19 cellular contexts compared by ENCODE assay signal in the genomic region with DNA sequence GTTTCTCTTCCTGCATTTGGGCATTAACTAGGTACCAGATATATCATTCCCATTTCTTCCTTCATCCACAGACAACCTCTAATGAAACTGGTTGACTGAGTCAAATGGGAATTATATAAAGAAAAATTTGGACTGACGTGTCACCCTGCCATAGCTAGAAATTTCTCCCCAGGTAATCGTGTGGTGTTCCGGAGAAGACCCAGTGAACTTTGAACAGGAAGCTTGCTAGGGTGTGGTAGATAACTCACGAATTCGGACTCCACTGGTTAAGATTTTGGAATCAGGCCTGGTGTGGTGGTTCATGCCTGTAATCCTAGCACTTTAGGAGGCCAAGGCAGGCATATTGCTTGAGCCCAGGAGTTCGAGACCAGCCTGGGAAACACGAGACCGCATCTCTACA.
DNase-seq lines count a peak whose midpoint lies in the region; ATAC-seq, FAIRE-seq and TF ChIP-seq lines count a peak whose summit lies in the region.
"Had no signal": no experiment of that assay in that cellular context is flagged by ENCODE, and none has a peak within 500 bp of the region (broad histone marks: within the 10 kb centered on the region; RNA-seq: fewer than 3 reads in every experiment).

No MANE protein-coding gene starts in this region.

- no peaks in the 10 kb centered on the region for H3K9me3 Mint-ChIP-seq in astrocyte (ENCODE audit: unreplicated experiment)
- H3K9me3 Mint-ChIP-seq: CD14-positive monocyte; CD8-positive, alpha-beta T cell; H9 had no signal

- in situ Hi-C loops in IMR-90 (cut with MboI; ENCODE audit: low sequenced_read_pairs): no loop called here

- no peak overlapping the region for H3K23ac ChIP-seq in IMR-90 (ENCODE audit: low read depth, low read length)

- peaks cover 55 to 88% of the 10 kb centered on the region in 2 experiments for H3K79me1 ChIP-seq in IMR-90 (ENCODE audit: low read depth in 1 of 2, low read length in 2 of 2)

- H3K9me1 ChIP-seq in IMR-90 (ENCODE audit: insufficient read depth, low read length): peaks cover 49% of the 10 kb centered on the region

- ATAC-seq in IMR-90 (ENCODE audit: low read depth) (no peak), mucosa of descending colon (peak; percentile 65)
- ATAC-seq: CD8-positive, alpha-beta T cell had no signal

- no peak for TF ChIP-seq RAD21 in IMR-90 (IDR thresholded peaks at IDR 0.05; ENCODE audit: low read length)

- CTCF ChIA-PET in IMR-90 (lab: Yijun Ruan, JAX): interaction anchor here (1.1 kb wide), 1 partner anchor 10 kb away, joined by 3 read pairs; no protein-coding TSS in a partner anchor

- H3K36me3 Mint-ChIP-seq in astrocyte (ENCODE audit: low read depth, unreplicated experiment): peaks cover 23% of the 10 kb centered on the region
- H3K36me3 Mint-ChIP-seq: CD8-positive, alpha-beta T cell had no signal

- no peak overlapping the region for H2BK15ac ChIP-seq in IMR-90 (ENCODE audit: low read depth, low read length)

- H3K4ac ChIP-seq in IMR-90 (ENCODE audit: low read depth, low read length): no peak overlapping the region

- peaks cover 62% of the 10 kb centered on the region for H3K36me3 ChIP-seq in IMR-90 (ENCODE audit: control insufficient read depth, insufficient read depth, low read length)
- H3K36me3 ChIP-seq in astrocyte (ENCODE audit: insufficient read depth, low read length): peaks cover 91% of the 10 kb centered on the region
- H3K36me3 ChIP-seq in mucosa of descending colon (ENCODE audit: low read depth): no peaks in the 10 kb centered on the region
- H3K36me3 ChIP-seq in small intestine (ENCODE audit: control insufficient read depth in 2 of 2, insufficient read depth in 2 of 2, low read length in 2 of 2): peaks cover 0 to 2% of the 10 kb centered on the region in 2 donors

- no peak overlapping the region for H4K8ac ChIP-seq in IMR-90 (ENCODE audit: low read depth in 2 of 2, low read length in 2 of 2)

- H3K4me3 ChIP-seq in IMR-90 (ENCODE audit: insufficient read depth, low read depth, low read length) (no peak overlapping the region), astrocyte (ENCODE audit: insufficient read depth, low read depth, low read length) (no peak overlapping the region), mucosa of descending colon (no peak overlapping the region), small intestine (ENCODE audit: low read depth in 1 of 2, low read length in 2 of 2) (no peak overlapping the region)

- H3K79me2 ChIP-seq in astrocyte (ENCODE audit: insufficient read depth, low read length): peaks cover 80% of the 10 kb centered on the region

- no peak overlapping the region for H3K14ac ChIP-seq in IMR-90 (replicated peaks; ENCODE audit: low read depth, low read length)

- H2AFZ ChIP-seq in IMR-90 (replicated peaks; ENCODE audit: low read length, poor library complexity) (no peak overlapping the region), astrocyte (ENCODE audit: low read depth, low read length) (no peak overlapping the region)

- dilution Hi-C loops in IMR-90 (cut with HindIII; ENCODE audit: low sequenced_read_pairs, unreplicated experiment): no loop called here

- FAIRE-seq in astrocyte (lab: Jason Lieb, UNC) (no peak), small intestine (lab: Jason Lieb, UNC) (no peak)
- FAIRE-seq: D721Med, G401.6, GM12891, HTR-8/SVneo had no signal

- no peaks in the 10 kb centered on the region for H3K27me3 Mint-ChIP-seq in astrocyte (ENCODE audit: low read depth, unreplicated experiment)

- H3K27ac Mint-ChIP-seq in astrocyte (ENCODE audit: unreplicated experiment): no peak overlapping the region
- H3K27ac Mint-ChIP-seq: CD8-positive, alpha-beta T cell; H9 had no signal

- H4K20me1 ChIP-seq in IMR-90 (ENCODE audit: insufficient read depth, low read length) (peaks cover 87% of the 10 kb centered on the region), astrocyte (ENCODE audit: insufficient read depth, low read length) (peaks cover 73% of the 10 kb centered on the region)

- whole genome bisulfite sequencing in IMR-90 (ENCODE audit: extremely low coverage in 2 of 2, insufficient read length in 1 of 2), 2 experiments: 100% methylated on average over 2 of the region's 8 CpGs; no CpG with 5 or more reads in 1 of the 2 experiments
- WGBS in small intestine, 3 donors: 53 to 77% (median 69%) methylated on average over 8 of the region's 8 CpGs

- H3K9me3 ChIP-seq in IMR-90 (ENCODE audit: control insufficient read depth, insufficient read depth, low read length): no peaks in the 10 kb centered on the region
- H3K9me3 ChIP-seq in astrocyte (ENCODE audit: insufficient read depth, low read depth, low read length): no peaks in the 10 kb centered on the region
- H3K9me3 ChIP-seq in mucosa of descending colon: no peaks in the 10 kb centered on the region
- H3K9me3 ChIP-seq in small intestine (ENCODE audit: control insufficient read depth, low read depth): no peaks in the 10 kb centered on the region

- H4K91ac ChIP-seq in IMR-90 (ENCODE audit: insufficient read depth, low read depth, low read length): no peak overlapping the region

- TF ChIP-seq CTCF in IMR-90 (conservative IDR thresholded peaks at IDR 0.05; ENCODE audit: low read depth, low read length): no peak
- TF ChIP-seq CTCF in astrocyte (IDR thresholded peaks at IDR 0.05; ENCODE audit: insufficient read depth, low read depth, low read length): no peak
- no peak for TF ChIP-seq CTCF in mucosa of descending colon (IDR thresholded peaks at IDR 0.05)

- no peak overlapping the region for H3K56ac ChIP-seq in IMR-90 (ENCODE audit: extremely low read depth, insufficient read depth, low read length)

- TF ChIP-seq POLR2A in IMR-90 (IDR thresholded peaks at IDR 0.05; ENCODE audit: low read depth, low read length) (no peak), erythroblast (IDR thresholded peaks at IDR 0.05; ENCODE audit: low read length) (no peak)

- no peak overlapping the region for H3K18ac ChIP-seq in IMR-90 (ENCODE audit: low read depth, low read length)

- H2AK5ac ChIP-seq in IMR-90 (ENCODE audit: low read depth, low read length): no peak overlapping the region

- no peak overlapping the region for H2AK9ac ChIP-seq in IMR-90 (replicated peaks; ENCODE audit: low read depth, low read length, poor library complexity)

- H3K27ac ChIP-seq in IMR-90 (ENCODE audit: insufficient read depth, low read length) (no peak overlapping the region), astrocyte (ENCODE audit: low read depth, low read length) (peak overlapping the region; percentile 39), small intestine (ENCODE audit: low read depth in 1 of 2, low read length in 1 of 2) (no peak overlapping the region)

- H3K4me1 Mint-ChIP-seq in astrocyte (ENCODE audit: low read depth, unreplicated experiment): peaks cover 23% of the 10 kb centered on the region

- no peaks in the 10 kb centered on the region for H3K27me3 ChIP-seq in IMR-90 (ENCODE audit: control insufficient read depth, insufficient read depth, low read length)
- no peaks in the 10 kb centered on the region for H3K27me3 ChIP-seq in astrocyte (ENCODE audit: insufficient read depth, low read length)
- no peaks in the 10 kb centered on the region for H3K27me3 ChIP-seq in small intestine (ENCODE audit: control insufficient read depth in 2 of 2, insufficient read depth in 2 of 2, low read length in 2 of 2)

- POLR2A ChIA-PET in IMR-90 (lab: Charles Lee; ENCODE audit: unreplicated experiment): interaction anchor here (0.5 kb wide), 1 partner anchor 166 kb away, joined by 6 read pairs; no protein-coding TSS in a partner anchor

- BruUV-seq in IMR-90 (replicated peaks; lab: Mats Ljungman, UMichigan): TSS peak; percentile 8

- no peak overlapping the region for H2BK120ac ChIP-seq in IMR-90 (ENCODE audit: low read depth, low read length)

- DNase-seq in IMR-90: no peak
- no peak for DNase-seq in astrocyte (ENCODE audit: low read depth)
- peak in 1 of 3 donors; percentile 35 for DNase-seq in mucosa of descending colon
- peak; percentile 56 for DNase-seq in small intestine
- DNase-seq in erythroblast (lab: John Stamatoyannopoulos, UW): no peak
- no peak for DNase-seq in NCI-H510A treated with DMSO at 0.1 percent for 48 hours (lab: John Stamatoyannopoulos, UW)
- no peak for DNase-seq in A172 (ENCODE audit: low spot score)
- DNase-seq: CD8-positive, alpha-beta T cell; COR-L47; DMS153; DMS79 treated with DMSO at 0.1 percent for 48 hours; EL; GOT3; H9 had no signal

- intact Hi-C loops in IMR-90 (cut with micrococcal nuclease): no loop called here
- intact Hi-C loops in mucosa of descending colon (cut with DNase I, micrococcal nuclease): no loop called here

- H3K9ac ChIP-seq in IMR-90 (ENCODE audit: low read depth, low read length) (no peak overlapping the region), astrocyte (ENCODE audit: low read length) (no peak overlapping the region)

- H3K4me3 Mint-ChIP-seq in astrocyte (ENCODE audit: unreplicated experiment): no peak overlapping the region
- H3K4me3 Mint-ChIP-seq: CD14-positive monocyte; CD8-positive, alpha-beta T cell; H9 had no signal

- no peak overlapping the region for H4K5ac ChIP-seq in IMR-90 (ENCODE audit: low read depth, low read length)

- H3K4me1 ChIP-seq in IMR-90 (ENCODE audit: control insufficient read depth, insufficient read depth, low read length) (peaks cover 36% of the 10 kb centered on the region), astrocyte (ENCODE audit: insufficient read depth, low read length) (peaks cover 15% of the 10 kb centered on the region), mucosa of descending colon (ENCODE audit: low read depth) (peaks cover 8% of the 10 kb centered on the region), small intestine (ENCODE audit: control insufficient read depth in 2 of 2, insufficient read depth in 1 of 2, low read depth in 1 of 2, low read length in 1 of 2) (peaks cover 0 to 9% of the 10 kb centered on the region in 2 donors)

- H2BK5ac ChIP-seq in IMR-90 (ENCODE audit: low read depth, low read length, poor library complexity, severe bottlenecking): no peak overlapping the region

- no peak overlapping the region for H3K4me2 ChIP-seq in IMR-90 (ENCODE audit: low read depth, low read length)
- H3K4me2 ChIP-seq in astrocyte (ENCODE audit: low read length): no peak overlapping the region

- H2BK20ac ChIP-seq in IMR-90 (ENCODE audit: low read depth, low read length): no peak overlapping the region

TF ChIP-seq in IMR-90, 13 proteins besides CTCF, POLR2A, EP300 and RAD21 (continues in another document):
- TF ChIP-seq MXI1 (IDR thresholded peaks at IDR 0.05; ENCODE audit: borderline replicate concordance, low read depth, low read length) (no peak), RCOR1 (IDR thresholded peaks at IDR 0.05; ENCODE audit: insufficient replicate concordance, low read length) (no peak), ELK1 (IDR thresholded peaks at IDR 0.05; ENCODE audit: borderline replicate concordance, low read depth, low read length) (no peak), SMC3 (IDR thresholded peaks at IDR 0.05; ENCODE audit: low read depth, low read length) (no peak)
